9 cellular contexts compared by ENCODE assay signal in genomic region chr1:23376890-23377811, GRCh38. TPM values are rescaled to one million over a fixed set of nuclear protein-coding genes. Genes with fewer than 3 reads are reported as not detected.
DNase-seq lines count a peak whose midpoint lies in the region; ATAC-seq and TF ChIP-seq lines count a peak whose summit lies in the region.
"Had no signal": no experiment of that assay in that cellular context is flagged by ENCODE, and none has a peak within 500 bp of the region (broad histone marks: within the 10 kb centered on the region; RNA-seq: fewer than 3 reads in every experiment).

No MANE protein-coding gene starts in this region.

- H3K4me3 ChIP-seq in CD8-positive, alpha-beta memory T cell (ENCODE audit: low read length): no peak overlapping the region
- H3K4me3 ChIP-seq in ovary: no peak overlapping the region

- H3K9me3 ChIP-seq in CD8-positive, alpha-beta memory T cell (ENCODE audit: low read length): no peaks in the 10 kb centered on the region
- no peaks in the 10 kb centered on the region for H3K9me3 ChIP-seq in ovary

- H3K4me3 Mint-ChIP-seq in CD8-positive, alpha-beta memory T cell: no peak overlapping the region
- no peak overlapping the region for H3K4me3 Mint-ChIP-seq in activated CD4-positive, alpha-beta memory T cell treated with anti-CD3 and anti-CD28 coated beads for 36 hours

- H3K27me3 Mint-ChIP-seq in CD8-positive, alpha-beta memory T cell: peaks cover 0 to 3% of the 10 kb centered on the region in 2 donors
- no peaks in the 10 kb centered on the region for H3K27me3 Mint-ChIP-seq in activated CD4-positive, alpha-beta memory T cell treated with anti-CD3 and anti-CD28 coated beads for 36 hours

- no peak overlapping the region for H3K27ac Mint-ChIP-seq in CD8-positive, alpha-beta memory T cell
- no peak overlapping the region for H3K27ac Mint-ChIP-seq in activated naive CD4-positive, alpha-beta T cell treated with anti-CD3 and anti-CD28 coated beads, Interleukin-2, amount 50 U/mL, for 72 hours
- no peak overlapping the region for H3K27ac Mint-ChIP-seq in activated CD4-positive, alpha-beta memory T cell treated with anti-CD3 and anti-CD28 coated beads for 36 hours

- H3K27ac ChIP-seq in CD8-positive, alpha-beta memory T cell (ENCODE audit: low read depth, low read length): peak overlapping the region; percentile 79
- H3K27ac ChIP-seq in ovary: peak overlapping the region in 1 of 2 donors; percentile 47

- ATAC-seq in esophagus mucosa: peak; percentile 94
- ATAC-seq in activated naive CD4-positive, alpha-beta T cell treated with anti-CD3 and anti-CD28 coated beads, Interleukin-2, amount 50 U/mL, for 72 hours: no peak

- 32 to 35% (median 33%) methylated on average over 19 of the region's 19 CpGs for WGBS in ovary, 3 donors

- peaks cover 0 to 4% (median 3%) of the 10 kb centered on the region in 3 donors for H3K36me3 Mint-ChIP-seq in CD8-positive, alpha-beta memory T cell
- no peaks in the 10 kb centered on the region for H3K36me3 Mint-ChIP-seq in activated naive CD4-positive, alpha-beta T cell treated with anti-CD3 and anti-CD28 coated beads, Interleukin-2, amount 50 U/mL, for 72 hours
- H3K36me3 Mint-ChIP-seq in activated CD4-positive, alpha-beta memory T cell treated with anti-CD3 and anti-CD28 coated beads for 36 hours: no peaks in the 10 kb centered on the region

- intact Hi-C loops in ovary (cut with DNase I): no loop called here
- intact Hi-C loops in activated CD4-positive, alpha-beta memory T cell treated with anti-CD3 and anti-CD28 coated beads for 36 hours (cut with micrococcal nuclease): no loop called here

- TF ChIP-seq POLR2A in ovary (IDR thresholded peaks at IDR 0.05): no peak

- CTCF ChIA-PET in CD8-positive, alpha-beta memory T cell (lab: Charles Lee): no interaction called here
- CTCF ChIA-PET in activated CD4-positive, alpha-beta memory T cell treated with anti-CD3 and anti-CD28 coated beads for 36 hours (lab: Charles Lee): no interaction called here

- POLR2A ChIA-PET in CD8-positive, alpha-beta memory T cell (lab: Charles Lee): no interaction called here
- POLR2A ChIA-PET in activated CD4-positive, alpha-beta memory T cell treated with anti-CD3 and anti-CD28 coated beads for 36 hours (lab: Charles Lee): no interaction called here

- DNase-seq in CD8-positive, alpha-beta memory T cell: no peak
- DNase-seq in NCI-H345 treated with DMSO at 0.1 percent for 48 hours (lab: John Stamatoyannopoulos, UW; ENCODE audit: unreplicated experiment) (peak; percentile 18), ovary (peak in 4 of 5 donors; percentile 56 to 78 (median 71)), HUDEP-2 (lab: John Stamatoyannopoulos, UW; ENCODE audit: unreplicated experiment in 76 of 76) (no peak)
- no peak for DNase-seq in activated naive CD4-positive, alpha-beta T cell treated with anti-CD3 and anti-CD28 coated beads, Interleukin-2, amount 50 U/mL, for 72 hours (ENCODE audit: low spot score in 2 of 2)
- DNase-seq in central memory CD4-positive, alpha-beta T cell: no peak
- no peak for DNase-seq in activated CD4-positive, alpha-beta memory T cell treated with anti-CD3 and anti-CD28 coated beads for 36 hours
- DNase-seq: NCI-H748 treated with DMSO at 0.1 percent for 48 hours had no signal

- TF ChIP-seq CTCF in ovary (IDR thresholded peaks at IDR 0.05): no peak

- no peaks in the 10 kb centered on the region for H3K27me3 ChIP-seq in CD8-positive, alpha-beta memory T cell (ENCODE audit: insufficient read depth, low read length, poor library complexity, severe bottlenecking)
- H3K27me3 ChIP-seq in ovary: no peaks in the 10 kb centered on the region

- H3K4me1 Mint-ChIP-seq in CD8-positive, alpha-beta memory T cell: no peaks in the 10 kb centered on the region
- H3K4me1 Mint-ChIP-seq in activated CD4-positive, alpha-beta memory T cell treated with anti-CD3 and anti-CD28 coated beads for 36 hours (ENCODE audit: low read depth): no peaks in the 10 kb centered on the region

- H3K36me3 ChIP-seq in CD8-positive, alpha-beta memory T cell (ENCODE audit: insufficient read depth, low read length): no peaks in the 10 kb centered on the region
- H3K36me3 ChIP-seq in ovary: no peaks in the 10 kb centered on the region

- no peaks in the 10 kb centered on the region for H3K4me1 ChIP-seq in CD8-positive, alpha-beta memory T cell (ENCODE audit: insufficient read depth, low read length)
- peaks cover 5% of the 10 kb centered on the region for H3K4me1 ChIP-seq in ovary (ENCODE audit: insufficient read depth)

- no peak for TF ChIP-seq EP300 in ovary (IDR thresholded peaks at IDR 0.05)

- no peaks in the 10 kb centered on the region for H3K9me3 Mint-ChIP-seq in CD8-positive, alpha-beta memory T cell
- H3K9me3 Mint-ChIP-seq in activated naive CD4-positive, alpha-beta T cell treated with anti-CD3 and anti-CD28 coated beads, Interleukin-2, amount 50 U/mL, for 72 hours: no peaks in the 10 kb centered on the region
- H3K9me3 Mint-ChIP-seq in activated CD4-positive, alpha-beta memory T cell treated with anti-CD3 and anti-CD28 coated beads for 36 hours: no peaks in the 10 kb centered on the region

RNA-seq across cellular contexts. Expression of gene ZNF436, which starts 7.5 kb away (rescaled TPM):
- 1 to 10 TPM; 5.9 to 6.4 TPM for total RNA-seq in CD8-positive, alpha-beta memory T cell
- 4.9 TPM for polyA plus RNA-seq in CD8-positive, alpha-beta memory T cell
- total RNA-seq in esophagus mucosa (23.7 TPM), ovary (10 to 100 TPM; 16.5 to 42.6 (median 23.5) TPM)
- 10 to 100 TPM; 17.2 to 43.1 TPM for polyA plus RNA-seq in ovary
- total RNA-seq in activated naive CD4-positive, alpha-beta T cell treated with anti-CD3 and anti-CD28 coated beads, Interleukin-2, amount 50 U/mL, for 72 hours: 1 to 10 TPM; 7.6 to 8.2 TPM
- total RNA-seq in activated CD4-positive, alpha-beta memory T cell treated with anti-CD3 and anti-CD28 coated beads for 36 hours: 1 to 10 TPM; 4.6 to 4.8 TPM

RNA-seq across cellular contexts. Expression of gene HNRNPR, which starts 33.1 kb away (rescaled TPM):
- total RNA-seq in CD8-positive, alpha-beta memory T cell: 100 to 1,000 TPM; 199 to 201 TPM
- polyA plus RNA-seq in CD8-positive, alpha-beta memory T cell: 184 TPM
- total RNA-seq in esophagus mucosa (96.2 TPM), ovary (100 to 1,000 TPM in 5 of 7 donors, 10 to 100 TPM in 2; 55.9 to 173 (median 153) TPM)
- 100 to 1,000 TPM in 1 of 2 donors, 10 to 100 TPM in 1; 70.6 to 107 TPM for polyA plus RNA-seq in ovary
- total RNA-seq in activated naive CD4-positive, alpha-beta T cell treated with anti-CD3 and anti-CD28 coated beads, Interleukin-2, amount 50 U/mL, for 72 hours: 100 to 1,000 TPM; 175 to 177 TPM
- 100 to 1,000 TPM; 180 to 183 TPM for total RNA-seq in activated CD4-positive, alpha-beta memory T cell treated with anti-CD3 and anti-CD28 coated beads for 36 hours

RNA-seq across cellular contexts. Expression of gene TCEA3, which starts 47.4 kb away (rescaled TPM):
- 1 to 10 TPM; 1.4 to 1.7 TPM for total RNA-seq in CD8-positive, alpha-beta memory T cell
- polyA plus RNA-seq in CD8-positive, alpha-beta memory T cell: 11.1 TPM
- 25.6 TPM for total RNA-seq in esophagus mucosa
- total RNA-seq in ovary: 100 to 1,000 TPM in 3 of 7 donors, 10 to 100 TPM in 4; 42.0 to 153 (median 79.7) TPM
- 10 to 100 TPM; 72.5 to 73.8 TPM for polyA plus RNA-seq in ovary
- 10 to 100 TPM; 10.5 to 19.2 TPM for total RNA-seq in activated naive CD4-positive, alpha-beta T cell treated with anti-CD3 and anti-CD28 coated beads, Interleukin-2, amount 50 U/mL, for 72 hours
- total RNA-seq in activated CD4-positive, alpha-beta memory T cell treated with anti-CD3 and anti-CD28 coated beads for 36 hours: 1 to 10 TPM; 4.4 to 4.5 TPM

Comparison
In these comparisons a context has a peak if more than half of its experiments do, and no peak if none do; other contexts are left out.
1. DNase-seq: peak in NCI-H345 treated with DMSO at 0.1 percent for 48 hours (single experiment) and ovary (4 of 5); none in CD8-positive, alpha-beta memory T cell (0 of 5), HUDEP-2 (0 of 76), activated naive CD4-positive, alpha-beta T cell treated with anti-CD3 and anti-CD28 coated beads, Interleukin-2, amount 50 U/mL, for 72 hours (0 of 2), central memory CD4-positive, alpha-beta T cell (single experiment) and activated CD4-positive, alpha-beta memory T cell treated with anti-CD3 and anti-CD28 coated beads for 36 hours (single experiment).